ENCODE assay signal across 8 cellular contexts in the genomic region with DNA sequence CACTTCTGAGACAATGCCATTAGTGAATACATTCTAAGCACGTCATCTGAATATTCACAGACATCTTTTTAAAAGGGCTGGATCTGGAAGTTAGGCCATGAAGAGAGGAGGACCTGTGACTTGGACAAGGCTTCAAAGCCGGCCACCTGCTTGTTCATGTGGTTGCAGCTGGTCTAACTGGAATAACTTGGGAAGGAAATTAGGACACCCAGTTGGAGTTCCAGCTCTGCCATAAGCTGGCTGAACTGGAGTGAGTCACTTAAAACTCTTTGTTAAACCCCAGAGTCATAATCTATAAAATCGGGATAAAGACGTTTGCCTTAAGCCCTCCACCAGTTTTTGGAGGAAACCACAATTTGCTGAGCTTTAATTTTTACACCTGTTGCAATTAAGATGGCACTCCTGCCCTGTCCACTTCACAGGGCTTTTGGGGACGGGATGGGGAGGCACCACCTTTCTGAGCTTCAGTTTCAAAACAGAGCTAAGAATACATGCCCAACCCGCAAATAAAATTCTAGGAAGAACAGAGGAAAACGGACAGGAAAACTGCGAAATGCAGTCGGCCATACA. TPM values are rescaled to one million over a fixed set of nuclear protein-coding genes. Genes with fewer than 3 reads are reported as not detected.
DNase-seq lines count a peak whose midpoint lies in the region; ATAC-seq and TF ChIP-seq lines count a peak whose summit lies in the region.

No MANE protein-coding gene starts in this region.

- intact Hi-C loops in dorsolateral prefrontal cortex (cut with DNase I) (loop anchor here (1.0 to 10.0 kb wide), 3 partner anchors 85 to 721 kb away; partner anchors contain the start of gene NR4A3 (in 2 of the 2)), natural killer cell (cut with micrococcal nuclease) (loop anchor here (1.0 to 2.0 kb wide), 4 partner anchors 55 to 99 kb away; partner anchors contain the start of gene NR4A3)

- ATAC-seq in activated CD8-positive, alpha-beta memory T cell treated with anti-CD3 and anti-CD28 coated beads, Interleukin-2, amount 10 ng/mL, durations not matched to agents 7 days and 5 days, result no peak
- ATAC-seq in natural killer cell (no peak), HG02623 (IDR thresholded peaks at IDR 0.05; ENCODE audit: unreplicated experiment) (no peak), HG03565 (IDR thresholded peaks at IDR 0.05; ENCODE audit: unreplicated experiment) (no peak)

- peak overlapping the region in 53 of 59 donors; percentile 65 to 98 (median 92) for H3K27ac ChIP-seq in dorsolateral prefrontal cortex

- peak overlapping the region; percentile 60 to 100 (median 96) for H3K4me3 ChIP-seq in dorsolateral prefrontal cortex

- H3K27me3 Mint-ChIP-seq in activated CD8-positive, alpha-beta memory T cell treated with anti-CD3 and anti-CD28 coated beads, Interleukin-2, amount 10 ng/mL, durations not matched to agents 7 days and 5 days, result peaks cover 10% of the 10 kb centered on the region
- peaks cover 8 to 9% of the 10 kb centered on the region in 2 donors for H3K27me3 Mint-ChIP-seq in natural killer cell (ENCODE audit: low read depth in 2 of 2)

- no peak for DNase-seq in activated CD8-positive, alpha-beta memory T cell treated with anti-CD3 and anti-CD28 coated beads, Interleukin-2, amount 10 ng/mL, durations not matched to agents 7 days and 5 days
- DNase-seq in activated CD8-positive, alpha-beta memory T cell treated with anti-CD3 and anti-CD28 coated beads, Interleukin-2, amount 50 U/mL, for 48 hours, result no peak
- DNase-seq in NCI-H226, result peak; percentile 2
- no peak for DNase-seq in dorsolateral prefrontal cortex
- no peak for DNase-seq in natural killer cell
- no peak for DNase-seq in NCI-H2171 treated with DMSO at 0.1 percent for 48 hours (lab: John Stamatoyannopoulos, UW)

- peak overlapping the region; percentile 93 for H3K4me3 Mint-ChIP-seq in activated CD8-positive, alpha-beta memory T cell treated with anti-CD3 and anti-CD28 coated beads, Interleukin-2, amount 10 ng/mL, durations not matched to agents 7 days and 5 days
- peak overlapping the region; percentile 97 for H3K4me3 Mint-ChIP-seq in natural killer cell

- H3K27me3 ChIP-seq in dorsolateral prefrontal cortex, result no peaks in the 10 kb centered on the region

- H3K27ac Mint-ChIP-seq in activated CD8-positive, alpha-beta memory T cell treated with anti-CD3 and anti-CD28 coated beads, Interleukin-2, amount 10 ng/mL, durations not matched to agents 7 days and 5 days, result peak overlapping the region; percentile 87
- H3K27ac Mint-ChIP-seq in natural killer cell, result peak overlapping the region; percentile 95 to 96

- H3K36me3 Mint-ChIP-seq in activated CD8-positive, alpha-beta memory T cell treated with anti-CD3 and anti-CD28 coated beads, Interleukin-2, amount 10 ng/mL, durations not matched to agents 7 days and 5 days, result peaks cover 7% of the 10 kb centered on the region
- no peaks in the 10 kb centered on the region for H3K36me3 Mint-ChIP-seq in natural killer cell

- H3K9me3 Mint-ChIP-seq in activated CD8-positive, alpha-beta memory T cell treated with anti-CD3 and anti-CD28 coated beads, Interleukin-2, amount 10 ng/mL, durations not matched to agents 7 days and 5 days (ENCODE audit: low read depth), result no peaks in the 10 kb centered on the region
- no peaks in the 10 kb centered on the region for H3K9me3 Mint-ChIP-seq in natural killer cell

- TF ChIP-seq CTCF in dorsolateral prefrontal cortex (IDR thresholded peaks at IDR 0.05 in 54 of 56, conservative IDR thresholded peaks at IDR 0.05 in 2 of 56; ENCODE audit: low read depth in 1 of 56, partially characterized antibody in 56 of 56), result no peak
- TF ChIP-seq CTCF in natural killer cell (IDR thresholded peaks at IDR 0.05), result no peak

- H3K4me1 Mint-ChIP-seq in activated CD8-positive, alpha-beta memory T cell treated with anti-CD3 and anti-CD28 coated beads, Interleukin-2, amount 10 ng/mL, durations not matched to agents 7 days and 5 days, result peaks cover 26% of the 10 kb centered on the region
- peaks cover 25 to 28% of the 10 kb centered on the region in 2 donors for H3K4me1 Mint-ChIP-seq in natural killer cell

- CTCF ChIA-PET in activated CD8-positive, alpha-beta memory T cell treated with anti-CD3 and anti-CD28 coated beads, Interleukin-2, amount 10 ng/mL, durations not matched to agents 7 days and 5 days (lab: Charles Lee), result interaction anchor here (1.1 to 2.8 kb wide), 7 partner anchors 13 to 84 kb away, joined by 3 to 11 read pairs (median 4); partner anchors contain the start of gene NR4A3

RNA-seq across cellular contexts. Expression of gene STX17, which starts 0.5 kb away (rescaled TPM):
- 10 to 100 TPM; 32.0 to 37.0 TPM for total RNA-seq in activated CD8-positive, alpha-beta memory T cell treated with anti-CD3 and anti-CD28 coated beads, Interleukin-2, amount 10 ng/mL, durations not matched to agents 7 days and 5 days
- total RNA-seq in dorsolateral prefrontal cortex (10 to 100 TPM; 24.2 to 64.4 (median 36.5) TPM), natural killer cell (10 to 100 TPM; 28.4 to 41.5 (median 33.8) TPM)
